Comparison of ENCODE assay signal across 2 cellular contexts in genomic region chr5:92559743-92560142, GRCh38.
TF ChIP-seq lines count a peak whose summit lies in the region.

No MANE protein-coding gene starts in this region.

TF ChIP-seq in A549, 52 proteins besides CTCF, POLR2A, EP300 and RAD21 (continued from another document):
- TF ChIP-seq ATOH8 (CRISPR knock-in tag; IDR thresholded peaks at IDR 0.05; ENCODE audit: low read depth): no peak
- TF ChIP-seq HOXA7 (CRISPR knock-in tag; IDR thresholded peaks at IDR 0.05): no peak
- peak; percentile 81 for TF ChIP-seq GATA3 (IDR thresholded peaks at IDR 0.05; ENCODE audit: borderline replicate concordance)
- no peak for TF ChIP-seq TFCP2L1 (CRISPR knock-in tag; IDR thresholded peaks at IDR 0.05)
- TF ChIP-seq PBX3 (IDR thresholded peaks at IDR 0.05): peak; percentile 38; the same call in 1 of the 2 replicates
- TF ChIP-seq MAZ (IDR thresholded peaks at IDR 0.05; ENCODE audit: borderline replicate concordance, low read depth, low read length): no peak
- TF ChIP-seq CEBPB (IDR thresholded peaks at IDR 0.05): peak in 1 of 2 experiments; percentile 72; a peak in 2 of 4 replicates
- TF ChIP-seq REST (IDR thresholded peaks at IDR 0.05): no peak
- peak; percentile 52; the same call in 1 of the 2 replicates for TF ChIP-seq MAX (IDR thresholded peaks at IDR 0.05)
- no peak for TF ChIP-seq FOSL2 (IDR thresholded peaks at IDR 0.05)
- TF ChIP-seq FOSL2 (CRISPR knock-in tag; IDR thresholded peaks at IDR 0.05): peak; percentile 46; the same call in 1 of the 2 replicates

TF ChIP-seq in HCT116, 20 proteins besides CTCF, POLR2A, EP300 and RAD21 (continued from another document):
- TF ChIP-seq ELF1 (IDR thresholded peaks at IDR 0.05; ENCODE audit: borderline replicate concordance, low read depth) (no peak), JUND (IDR thresholded peaks at IDR 0.05) (peak; percentile 27)
